25 cellular contexts compared by ENCODE assay signal in genomic region chr16:80687606-80688005, GRCh38.
A peak's percentile ranks its signal among the peaks of the same experiment; 100 is the strongest.
DNase-seq lines count a peak whose midpoint lies in the region; ATAC-seq and TF ChIP-seq lines count a peak whose summit lies in the region.
"Had no signal": no experiment of that assay in that cellular context is flagged by ENCODE, and none has a peak within 500 bp of the region (broad histone marks: within the 10 kb centered on the region; RNA-seq: fewer than 3 reads in every experiment).

No MANE protein-coding gene starts in this region.

- H3K4me1 ChIP-seq in prostate gland (replicated peaks): no peaks in the 10 kb centered on the region

- DNase-seq in A172 (ENCODE audit: low spot score): peak; percentile 14
- peak; percentile 15 for DNase-seq in MV-4-11 (lab: John Stamatoyannopoulos, UW)
- DNase-seq in choroid plexus epithelial cell (ENCODE audit: low read depth): peak; percentile 78
- DNase-seq in prostate gland (ENCODE audit: low spot score): peak; percentile 0
- DNase-seq in ureter (ENCODE audit: low spot score): no peak
- DNase-seq in NCI-H446 treated with DMSO at 0.1 percent for 48 hours (lab: John Stamatoyannopoulos, UW): no peak
- DNase-seq: 8988T, Calu3, DMS153, DND-41, Kasumi-1, NCI-H1048, NCI-H1417, NCI-H1694, NCI-H2029 treated with DMSO at 0.1 percent for 48 hours, NCI-H510A, NCI-H69, SHP77 had no signal

- WGBS in prostate gland: 81% methylated on average over 4 of the region's 4 CpGs

- H3K27me3 ChIP-seq in prostate gland (replicated peaks; ENCODE audit: insufficient read depth): no peaks in the 10 kb centered on the region

- TF ChIP-seq CTCF in choroid plexus epithelial cell (conservative IDR thresholded peaks at IDR 0.05; ENCODE audit: low read depth, low read length): no peak
- no peak for TF ChIP-seq CTCF in prostate gland (IDR thresholded peaks at IDR 0.05)

- H3K4me3 ChIP-seq in choroid plexus epithelial cell (ENCODE audit: low read depth, low read length): no peak overlapping the region
- no peak overlapping the region for H3K4me3 ChIP-seq in prostate gland
- H3K4me3 ChIP-seq: K562, SK-N-MC had no signal

- TF ChIP-seq POLR2A in prostate gland (IDR thresholded peaks at IDR 0.05): no peak

- no peak overlapping the region for H3K27ac ChIP-seq in prostate gland
- H3K27ac ChIP-seq: RWPE1, SK-N-MC had no signal

- intact Hi-C loops in prostate gland (cut with DNase I): no loop called here

- H3K36me3 ChIP-seq in prostate gland: no peaks in the 10 kb centered on the region

- ATAC-seq in HG03095 (IDR thresholded peaks at IDR 0.05; ENCODE audit: unreplicated experiment): no peak
- ATAC-seq: HCT116, HepG2, K562, Panc1 had no signal

- no peaks in the 10 kb centered on the region for H3K9me3 ChIP-seq in prostate gland

Comparison
In these comparisons a context has a peak if more than half of its experiments do, and no peak if none do; other contexts are left out.
1. DNase-seq: peak in A172 (single experiment), MV-4-11 (single experiment), choroid plexus epithelial cell (single experiment) and prostate gland (single experiment); none in ureter (single experiment) and NCI-H446 treated with DMSO at 0.1 percent for 48 hours (single experiment).